In genomic region chr13:21342699-21343442, GRCh38 we compare ENCODE assay signal across 16 cellular contexts.
DNase-seq lines count a peak whose midpoint lies in the region; ATAC-seq and TF ChIP-seq lines count a peak whose summit lies in the region.
"Had no signal": no experiment of that assay in that cellular context is flagged by ENCODE, and none has a peak within 500 bp of the region (broad histone marks: within the 10 kb centered on the region; RNA-seq: fewer than 3 reads in every experiment).

No MANE protein-coding gene starts in this region.

- H3K27me3 Mint-ChIP-seq in T-helper 1 cell treated with Interleukin-12 subunit alpha and Interleukin-12 subunit beta and Interleukin-4 antibody, amounts not matched to agents 30 μg/mL and 1 μg/mL, for 36 hours (ENCODE audit: low read depth), result no peaks in the 10 kb centered on the region
- H3K27me3 Mint-ChIP-seq in activated T-helper 17 cell treated with anti-CD3 and anti-CD28 coated beads, Interleukin-2, amount 50 U/mL, for 72 hours, result no peaks in the 10 kb centered on the region

- no peaks in the 10 kb centered on the region for H3K9me3 ChIP-seq in stomach
- H3K9me3 ChIP-seq in SJCRH30 (replicated peaks), result no peaks in the 10 kb centered on the region

- TF ChIP-seq POLR2A in stomach (IDR thresholded peaks at IDR 0.05), result no peak

- peaks cover 24% of the 10 kb centered on the region for H3K4me1 Mint-ChIP-seq in T-helper 1 cell treated with Interleukin-12 subunit alpha and Interleukin-12 subunit beta and Interleukin-4 antibody, amounts not matched to agents 30 μg/mL and 1 μg/mL, for 36 hours (ENCODE audit: low read depth)
- H3K4me1 Mint-ChIP-seq in activated T-helper 17 cell treated with anti-CD3 and anti-CD28 coated beads, Interleukin-2, amount 50 U/mL, for 72 hours, result peaks cover 17% of the 10 kb centered on the region

- TF ChIP-seq CTCF in stomach (IDR thresholded peaks at IDR 0.05), result no peak

- H3K4me3 Mint-ChIP-seq in T-helper 1 cell treated with Interleukin-12 subunit alpha and Interleukin-12 subunit beta and Interleukin-4 antibody, amounts not matched to agents 30 μg/mL and 1 μg/mL, for 36 hours, result peak overlapping the region; percentile 42
- peak overlapping the region; percentile 75 for H3K4me3 Mint-ChIP-seq in activated T-helper 17 cell treated with anti-CD3 and anti-CD28 coated beads, Interleukin-2, amount 50 U/mL, for 72 hours
- H3K4me3 Mint-ChIP-seq: CD14-positive monocyte had no signal

- no peak overlapping the region for H3K27ac ChIP-seq in stomach
- H3K27ac ChIP-seq in SJCRH30, result no peak overlapping the region
- H3K27ac ChIP-seq: RWPE1 had no signal

- H3K36me3 ChIP-seq in stomach (no peaks in the 10 kb centered on the region), SJCRH30 (no peaks in the 10 kb centered on the region)

- no peaks in the 10 kb centered on the region for H3K27me3 ChIP-seq in stomach
- no peaks in the 10 kb centered on the region for H3K27me3 ChIP-seq in SJCRH30

- no peak for DNase-seq in T-helper 1 cell
- DNase-seq in cardiac septum (ENCODE audit: low spot score), result peak; percentile 10
- no peak for DNase-seq in left ventricle myocardium superior
- no peak for DNase-seq in stomach
- no peak for DNase-seq in SJCRH30
- no peak for DNase-seq in stimulated activated naive CD4-positive, alpha-beta T cell treated with Interleukin-2 at 50 U/mL for 16 hours (lab: John Stamatoyannopoulos, UW)
- DNase-seq: Calu3, HCEC 1CT, NCI-H1436, NCI-H2029 treated with DMSO at 0.1 percent for 48 hours, NCI-H226, NCI-H526 treated with DMSO at 0.1 percent for 48 hours had no signal

- H3K36me3 Mint-ChIP-seq in T-helper 1 cell treated with Interleukin-12 subunit alpha and Interleukin-12 subunit beta and Interleukin-4 antibody, amounts not matched to agents 30 μg/mL and 1 μg/mL, for 36 hours (ENCODE audit: low read depth), result no peaks in the 10 kb centered on the region
- no peaks in the 10 kb centered on the region for H3K36me3 Mint-ChIP-seq in activated T-helper 17 cell treated with anti-CD3 and anti-CD28 coated beads, Interleukin-2, amount 50 U/mL, for 72 hours (ENCODE audit: low read depth)
- H3K36me3 Mint-ChIP-seq: CD14-positive monocyte had no signal

- WGBS in stomach, 5 donors, result 80 to 90% (median 84%) methylated on average over 3 to 5 of the region's 5 CpGs

- no peak for ATAC-seq in left ventricle myocardium superior
- no peak for ATAC-seq in activated T-helper 17 cell treated with anti-CD3 and anti-CD28 coated beads, Interleukin-2, amount 50 U/mL, for 72 hours (replicated peaks)

- H3K4me1 ChIP-seq in stomach, result no peaks in the 10 kb centered on the region
- H3K4me1 ChIP-seq in SJCRH30, result no peaks in the 10 kb centered on the region

- TF ChIP-seq EP300 in stomach (IDR thresholded peaks at IDR 0.05), result no peak

- H3K4me3 ChIP-seq in stomach, result no peak overlapping the region
- H3K4me3 ChIP-seq in SJCRH30, result no peak overlapping the region

- H3K27ac Mint-ChIP-seq in T-helper 1 cell treated with Interleukin-12 subunit alpha and Interleukin-12 subunit beta and Interleukin-4 antibody, amounts not matched to agents 30 μg/mL and 1 μg/mL, for 36 hours, result peak overlapping the region; percentile 57
- H3K27ac Mint-ChIP-seq in activated T-helper 17 cell treated with anti-CD3 and anti-CD28 coated beads, Interleukin-2, amount 50 U/mL, for 72 hours, result no peak overlapping the region

- H3K9me3 Mint-ChIP-seq in T-helper 1 cell treated with Interleukin-12 subunit alpha and Interleukin-12 subunit beta and Interleukin-4 antibody, amounts not matched to agents 30 μg/mL and 1 μg/mL, for 36 hours, result no peaks in the 10 kb centered on the region
- no peaks in the 10 kb centered on the region for H3K9me3 Mint-ChIP-seq in activated T-helper 17 cell treated with anti-CD3 and anti-CD28 coated beads, Interleukin-2, amount 50 U/mL, for 72 hours

- intact Hi-C loops in cardiac septum (cut with DNase I), result no loop called here
- intact Hi-C loops in left ventricle myocardium superior (cut with micrococcal nuclease), result no loop called here
- intact Hi-C loops in stomach (cut with DNase I; ENCODE audit: low total_unique reads), result no loop called here
